ENCODE assay signal across 8 cellular contexts in genomic region chr16:16007743-16008111, GRCh38. TPM values are rescaled to one million over a fixed set of nuclear protein-coding genes. Genes with fewer than 3 reads are reported as not detected.
A peak's percentile ranks its signal among the peaks of the same experiment; 100 is the strongest.
DNase-seq lines count a peak whose midpoint lies in the region; ATAC-seq and TF ChIP-seq lines count a peak whose summit lies in the region.

No MANE protein-coding gene starts in this region.

- H3K79me2 ChIP-seq in DOHH2 (ENCODE audit: control insufficient read depth, low read length) = peaks cover 35% of the 10 kb centered on the region

- H3K4me2 ChIP-seq in DOHH2 (ENCODE audit: low read length) = peak overlapping the region; percentile 94

- intact Hi-C loops in cardiac septum (cut with DNase I) (no loop called here), Right ventricle myocardium superior (cut with DNase I) (no loop called here), head of caudate nucleus (cut with DNase I) (no loop called here)

- no peaks in the 10 kb centered on the region for H3K9me2 ChIP-seq in DOHH2 (replicated peaks; ENCODE audit: control insufficient read depth, low read length)

- H3K4me1 Mint-ChIP-seq in endodermal cell = peaks cover 4% of the 10 kb centered on the region

- H3F3A ChIP-seq in DOHH2 (ENCODE audit: control insufficient read depth, insufficient read depth) = peaks cover 39% of the 10 kb centered on the region

- H3K4me3 Mint-ChIP-seq in endodermal cell = no peak overlapping the region

- H3K9me3 ChIP-seq in DOHH2 (ENCODE audit: control insufficient read depth, insufficient read depth, low read length) (no peaks in the 10 kb centered on the region), endodermal cell (ENCODE audit: control insufficient read depth, low read length) (no peaks in the 10 kb centered on the region)

- H3K4me1 ChIP-seq in DOHH2 (ENCODE audit: control insufficient read depth, low read length) = peaks cover 44% of the 10 kb centered on the region
- no peaks in the 10 kb centered on the region for H3K4me1 ChIP-seq in endodermal cell (ENCODE audit: control insufficient read depth, insufficient read depth, low read length)

- no peak for DNase-seq in endodermal cell
- no peak for DNase-seq in NCI-H2107 treated with DMSO at 0.1 percent for 48 hours (lab: John Stamatoyannopoulos, UW; ENCODE audit: unreplicated experiment)
- DNase-seq in cardiac septum (ENCODE audit: low spot score) = no peak
- DNase-seq in Right ventricle myocardium superior = no peak
- DNase-seq in head of caudate nucleus = no peak

- H3K4me3 ChIP-seq in DOHH2 (ENCODE audit: low read length) (peak overlapping the region; percentile 70), endodermal cell (ENCODE audit: low read length) (no peak overlapping the region)

- H3K27ac Mint-ChIP-seq in endodermal cell = peak overlapping the region; percentile 62

- H3K36me3 Mint-ChIP-seq in endodermal cell (ENCODE audit: low read depth) = peaks cover 27% of the 10 kb centered on the region

- H3K27me3 ChIP-seq in DOHH2 (ENCODE audit: control insufficient read depth, low read length) (no peaks in the 10 kb centered on the region), endodermal cell (ENCODE audit: control insufficient read depth, insufficient read depth, low read length, poor library complexity, severe bottlenecking) (no peaks in the 10 kb centered on the region)

- peaks cover 28% of the 10 kb centered on the region for H3K36me3 ChIP-seq in DOHH2 (ENCODE audit: control insufficient read depth, low read length)
- peaks cover 5% of the 10 kb centered on the region for H3K36me3 ChIP-seq in endodermal cell (ENCODE audit: control insufficient read depth, insufficient read depth, low read length)

- no peaks in the 10 kb centered on the region for H3K9me3 Mint-ChIP-seq in endodermal cell

- no peak overlapping the region for H3K9ac ChIP-seq in endodermal cell (ENCODE audit: extremely low read depth, low read length, poor library complexity, severe bottlenecking)

- WGBS in endodermal cell (ENCODE audit: insufficient coverage in 1 of 2, insufficient read length in 1 of 2), 2 experiments = 93 to 95% methylated on average over 5 to 10 of the region's 11 CpGs

- no peak for TF ChIP-seq CTCF in DOHH2 (IDR thresholded peaks at IDR 0.05; ENCODE audit: low read depth, low read length, poor library complexity, severe bottlenecking)
- TF ChIP-seq CTCF in endodermal cell (conservative IDR thresholded peaks at IDR 0.05) = no peak

- peaks cover 3% of the 10 kb centered on the region for H3K27me3 Mint-ChIP-seq in endodermal cell (ENCODE audit: insufficient read depth)

- H4K20me1 ChIP-seq in DOHH2 (ENCODE audit: control insufficient read depth, insufficient read depth, low read depth, low read length) = no peaks in the 10 kb centered on the region

- H3K27ac ChIP-seq in DOHH2 (ENCODE audit: low read depth, low read length) (peak overlapping the region; percentile 97), endodermal cell (ENCODE audit: low read depth, low read length) (no peak overlapping the region)

- ATAC-seq in GM19455 (IDR thresholded peaks at IDR 0.05; ENCODE audit: unreplicated experiment) = peak; percentile 70
- peak; percentile 73 for ATAC-seq in HG03354 (IDR thresholded peaks at IDR 0.05; ENCODE audit: poor library complexity, severe bottlenecking, unreplicated experiment)
- ATAC-seq in Right ventricle myocardium superior (ENCODE audit: poor library complexity) = no peak

RNA-seq across cellular contexts. Expression of gene ABCC1, which starts 58.3 kb away (rescaled TPM):
- total RNA-seq in endodermal cell (10 to 100 TPM; 47.1 to 51.2 TPM), cardiac septum (16.6 TPM), Right ventricle myocardium superior (24.4 TPM)
- polyA plus RNA-seq in endodermal cell (2013, experiment 1 of 2) = 32.4 TPM
- polyA plus RNA-seq in endodermal cell (2013, experiment 2 of 2) = 31.2 TPM
